ENCODE assay signal across 16 cellular contexts in genomic region chr9:127057970-127058644, GRCh38.
DNase-seq lines count a peak whose midpoint lies in the region; ATAC-seq and TF ChIP-seq lines count a peak whose summit lies in the region.
"Had no signal": no experiment of that assay in that cellular context is flagged by ENCODE, and none has a peak within 500 bp of the region (broad histone marks: within the 10 kb centered on the region; RNA-seq: fewer than 3 reads in every experiment).

No MANE protein-coding gene starts in this region.

- H3K4me1 Mint-ChIP-seq in stimulated activated effector memory CD8-positive, alpha-beta T cell treated with anti-CD3 and anti-CD28 coated beads, Interleukin-12 subunit alpha, Interleukin-12 subunit beta, amount 100 ng/mL, for 72 hours = peaks cover 30% of the 10 kb centered on the region
- H3K4me1 Mint-ChIP-seq in natural killer cell = peaks cover 0 to 18% of the 10 kb centered on the region in 2 donors
- H3K4me1 Mint-ChIP-seq: CD14-positive monocyte had no signal

- H3K27ac ChIP-seq in cingulate gyrus (ENCODE audit: low read depth, low read length) = peak overlapping the region; percentile 75
- H3K27ac ChIP-seq: WERI-Rb-1 had no signal

- no peak for TF ChIP-seq CTCF in natural killer cell (IDR thresholded peaks at IDR 0.05)

- peak overlapping the region; percentile 51 for H3K27ac Mint-ChIP-seq in stimulated activated effector memory CD8-positive, alpha-beta T cell treated with anti-CD3 and anti-CD28 coated beads, Interleukin-12 subunit alpha, Interleukin-12 subunit beta, amount 100 ng/mL, for 72 hours
- no peak overlapping the region for H3K27ac Mint-ChIP-seq in natural killer cell
- H3K27ac Mint-ChIP-seq: activated naive CD4-positive, alpha-beta T cell treated with anti-CD3 and anti-CD28 coated beads for 36 hours; CD14-positive monocyte; progenitor cell of endocrine pancreas had no signal

- intact Hi-C loops in natural killer cell (cut with micrococcal nuclease) = no loop called here

- no peaks in the 10 kb centered on the region for H3K36me3 Mint-ChIP-seq in stimulated activated effector memory CD8-positive, alpha-beta T cell treated with anti-CD3 and anti-CD28 coated beads, Interleukin-12 subunit alpha, Interleukin-12 subunit beta, amount 100 ng/mL, for 72 hours
- H3K36me3 Mint-ChIP-seq in natural killer cell = no peaks in the 10 kb centered on the region

- no peak overlapping the region for H3K4me3 Mint-ChIP-seq in stimulated activated effector memory CD8-positive, alpha-beta T cell treated with anti-CD3 and anti-CD28 coated beads, Interleukin-12 subunit alpha, Interleukin-12 subunit beta, amount 100 ng/mL, for 72 hours
- no peak overlapping the region for H3K4me3 Mint-ChIP-seq in natural killer cell
- H3K4me3 Mint-ChIP-seq: activated naive CD4-positive, alpha-beta T cell treated with anti-CD3 and anti-CD28 coated beads for 36 hours; CD14-positive monocyte; central memory CD8-positive, alpha-beta T cell had no signal

- no peaks in the 10 kb centered on the region for H3K27me3 Mint-ChIP-seq in natural killer cell (ENCODE audit: low read depth in 2 of 2)
- H3K27me3 Mint-ChIP-seq: central memory CD8-positive, alpha-beta T cell; IgD-negative memory B cell; progenitor cell of endocrine pancreas had no signal

- no peaks in the 10 kb centered on the region for H3K9me3 Mint-ChIP-seq in stimulated activated effector memory CD8-positive, alpha-beta T cell treated with anti-CD3 and anti-CD28 coated beads, Interleukin-12 subunit alpha, Interleukin-12 subunit beta, amount 100 ng/mL, for 72 hours
- H3K9me3 Mint-ChIP-seq in natural killer cell = no peaks in the 10 kb centered on the region
- H3K9me3 Mint-ChIP-seq: activated naive CD4-positive, alpha-beta T cell treated with anti-CD3 and anti-CD28 coated beads for 36 hours; CD14-positive monocyte; central memory CD8-positive, alpha-beta T cell; IgD-negative memory B cell had no signal

- DNase-seq in NCI-H2171 (lab: John Stamatoyannopoulos, UW) (peak; percentile 77), hypothalamus (lab: John Stamatoyannopoulos, UW) (peak in 32 of 51 donors; percentile 16 to 76 (median 46)), NCI-H2227 treated with DMSO at 0.1 percent for 48 hours (lab: John Stamatoyannopoulos, UW) (no peak), NCI-H1048 (lab: John Stamatoyannopoulos, UW) (no peak), NCI-H187 treated with DMSO at 0.1 percent for 48 hours (lab: John Stamatoyannopoulos, UW) (no peak), natural killer cell (no peak)
- DNase-seq in stimulated activated effector memory CD8-positive, alpha-beta T cell treated with anti-CD3 and anti-CD28 coated beads, Interleukin-12 subunit alpha, Interleukin-12 subunit beta, amount 100 ng/mL, for 72 hours (ENCODE audit: low spot score in 2 of 2) = no peak
- DNase-seq: activated naive CD4-positive, alpha-beta T cell treated with anti-CD3 and anti-CD28 coated beads for 36 hours; NCI-H1105 treated with DMSO at 0.1 percent for 48 hours; stimulated activated CD8-positive, alpha-beta memory T cell treated with anti-CD3 and anti-CD28 coated beads, Interleukin-4, amount 100 ng/mL, for 48 hours; WERI-Rb-1 had no signal

- ATAC-seq in stimulated activated effector memory CD8-positive, alpha-beta T cell treated with anti-CD3 and anti-CD28 coated beads, Interleukin-12 subunit alpha, Interleukin-12 subunit beta, amount 100 ng/mL, for 72 hours = no peak
- no peak for ATAC-seq in natural killer cell

Comparison
In these comparisons a context has a peak if more than half of its experiments do, and no peak if none do; other contexts are left out.
1. DNase-seq: peak in NCI-H2171 (single experiment) and hypothalamus (32 of 51); none in stimulated activated effector memory CD8-positive, alpha-beta T cell treated with anti-CD3 and anti-CD28 coated beads, Interleukin-12 subunit alpha, Interleukin-12 subunit beta, amount 100 ng/mL, for 72 hours (0 of 2), NCI-H2227 treated with DMSO at 0.1 percent for 48 hours (single experiment), NCI-H1048 (single experiment), NCI-H187 treated with DMSO at 0.1 percent for 48 hours (single experiment) and natural killer cell (single experiment).